ENCODE assay signal across 22 cellular contexts in genomic region chr5:1936413-1936812, GRCh38. TPM values are rescaled to one million over a fixed set of nuclear protein-coding genes. Genes with fewer than 3 reads are reported as not detected.
"Had no signal": no experiment of that assay in that cellular context is flagged by ENCODE, and none has a peak within 500 bp of the region (broad histone marks: within the 10 kb centered on the region; RNA-seq: fewer than 3 reads in every experiment).

No MANE protein-coding gene starts in this region.

- H3K36me3 ChIP-seq: gastrocnemius medialis, neural progenitor cell had no signal

- H3K4me1 ChIP-seq: body of pancreas, gastrocnemius medialis, neural progenitor cell, testis had no signal

- DNase-seq: activated CD4-positive, alpha-beta T cell treated with anti-CD3 and anti-CD28 coated beads, Interleukin-2, amount 10 ng/mL, durations not matched to agents 7 days and 5 days; activated CD8-positive, alpha-beta memory T cell treated with anti-CD3 and anti-CD28 coated beads for 24 hours; activated naive CD8-positive, alpha-beta T cell treated with anti-CD3 and anti-CD28 coated beads for 36 hours; amygdala; body of pancreas; effector CD8-positive, alpha-beta T cell; gastrocnemius medialis; heart left ventricle; naive B cell; stimulated activated naive CD8-positive, alpha-beta T cell treated with anti-CD3 and anti-CD28 coated beads, Interleukin-15, Interleukin-2, amounts not matched to agents 100 U/mL and 50 U/mL, for 24 hours; T-helper 9 cell; testis had no signal

- H3K4me2 ChIP-seq: neural progenitor cell had no signal

- H3K27ac ChIP-seq: body of pancreas, gastrocnemius medialis, heart left ventricle, neural progenitor cell, testis had no signal

- ATAC-seq: body of pancreas; gastrocnemius medialis; heart left ventricle; left lobe of liver; sciatic nerve; stimulated activated naive CD8-positive, alpha-beta T cell treated with anti-CD3 and anti-CD28 coated beads, Interleukin-15, Interleukin-2, amounts not matched to agents 100 U/mL and 50 U/mL, for 24 hours had no signal

- H3K9me3 ChIP-seq: body of pancreas, gastrocnemius medialis, testis had no signal

- H3K4me3 ChIP-seq: body of pancreas, gastrocnemius medialis, heart left ventricle, neural progenitor cell, testis had no signal

- H2AFZ ChIP-seq: neural progenitor cell had no signal

- H3K9ac ChIP-seq: neural progenitor cell had no signal

- H3K27me3 ChIP-seq: body of pancreas, testis had no signal

RNA-seq across cellular contexts. Expression of gene IRX4, which starts 53.7 kb away (rescaled TPM):
- total RNA-seq: activated CD4-positive, alpha-beta T cell treated with anti-CD3 and anti-CD28 coated beads, Interleukin-2, amount 10 ng/mL, durations not matched to agents 7 days and 5 days; activated naive CD8-positive, alpha-beta T cell treated with anti-CD3 and anti-CD28 coated beads for 36 hours; activated T-helper 1 cell treated with anti-CD3 and anti-CD28 coated beads, Interleukin-12 subunit alpha, Interleukin-12 subunit beta, Interleukin-2, Interleukin-4 antibody, amounts not matched to agents 30 ng/mL and 10 ng/mL and 1 ng/mL, durations not matched to agents 14 hours and 24 hours and 36 hours; body of pancreas; endothelial cell of umbilical vein; left lobe of liver; lung microvascular endothelial cell; mononuclear cell; osteocyte; pulmonary artery endothelial cell; sciatic nerve; urinary bladder had no signal
- polyA plus RNA-seq: endothelial cell of umbilical vein, urinary bladder had no signal
